Comparison of ENCODE assay signal across 1 cellular context in the genomic region with DNA sequence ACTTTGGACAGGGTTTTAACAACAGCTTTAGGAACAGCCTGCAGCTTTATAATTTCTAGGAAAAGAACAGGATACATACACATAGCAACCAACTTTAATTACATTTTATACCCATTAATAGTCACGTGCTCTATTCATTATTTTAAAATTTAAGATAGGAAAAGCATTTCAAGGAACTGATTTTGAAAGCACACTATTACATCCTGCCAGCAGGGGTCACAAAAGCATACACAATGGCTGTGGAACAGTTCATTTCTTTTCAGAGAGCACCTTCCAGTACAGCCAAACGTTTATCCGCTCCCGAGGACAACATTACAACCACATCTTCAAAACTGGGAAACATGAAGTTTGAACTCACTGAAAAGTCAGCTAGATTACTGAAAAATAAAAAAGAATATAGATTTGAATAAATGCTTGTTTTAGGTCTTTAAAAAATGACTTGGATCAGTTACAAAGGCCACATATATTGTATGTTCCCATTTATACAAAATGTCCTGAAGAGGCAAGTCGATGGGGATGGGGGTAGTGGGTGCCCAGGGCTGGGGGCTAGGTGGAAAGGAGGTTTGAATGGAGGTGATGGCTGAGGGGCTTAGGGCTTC.
A peak's percentile ranks its signal among the peaks of the same experiment; 100 is the strongest.
TF ChIP-seq lines count a peak whose summit lies in the region.

No MANE protein-coding gene starts in this region.

TF ChIP-seq in GM12878, 131 proteins besides CTCF, POLR2A, EP300 and RAD21 (continued from another document):
- TF ChIP-seq MAX (IDR thresholded peaks at IDR 0.05; ENCODE audit: low read depth, low read length), result no peak
- no peak for TF ChIP-seq MEF2A (IDR thresholded peaks at IDR 0.05; ENCODE audit: insufficient read depth, low read depth, low read length)
- TF ChIP-seq EZH2 (IDR thresholded peaks at IDR 0.05; ENCODE audit: borderline replicate concordance, control insufficient read depth, low read depth, low read length), result no peak
- TF ChIP-seq MYB (IDR thresholded peaks at IDR 0.05; ENCODE audit: borderline replicate concordance, low read depth, low read length), result no peak
- TF ChIP-seq PML (IDR thresholded peaks at IDR 0.05; ENCODE audit: low read length), result no peak
- no peak for TF ChIP-seq TCF3 (IDR thresholded peaks at IDR 0.05; ENCODE audit: borderline replicate concordance, insufficient read depth, low read depth, low read length)
- no peak for TF ChIP-seq JUNB (IDR thresholded peaks at IDR 0.05)
- TF ChIP-seq CHD1 (IDR thresholded peaks at IDR 0.05; ENCODE audit: low read depth, low read length), result no peak
- TF ChIP-seq SPI1 (IDR thresholded peaks at IDR 0.05; ENCODE audit: borderline replicate concordance, insufficient read depth, low read depth, low read length), result no peak
- TF ChIP-seq RAD51 (IDR thresholded peaks at IDR 0.05), result peak; percentile 63; the same call in 1 of the 2 replicates
- TF ChIP-seq, protein P1, sequence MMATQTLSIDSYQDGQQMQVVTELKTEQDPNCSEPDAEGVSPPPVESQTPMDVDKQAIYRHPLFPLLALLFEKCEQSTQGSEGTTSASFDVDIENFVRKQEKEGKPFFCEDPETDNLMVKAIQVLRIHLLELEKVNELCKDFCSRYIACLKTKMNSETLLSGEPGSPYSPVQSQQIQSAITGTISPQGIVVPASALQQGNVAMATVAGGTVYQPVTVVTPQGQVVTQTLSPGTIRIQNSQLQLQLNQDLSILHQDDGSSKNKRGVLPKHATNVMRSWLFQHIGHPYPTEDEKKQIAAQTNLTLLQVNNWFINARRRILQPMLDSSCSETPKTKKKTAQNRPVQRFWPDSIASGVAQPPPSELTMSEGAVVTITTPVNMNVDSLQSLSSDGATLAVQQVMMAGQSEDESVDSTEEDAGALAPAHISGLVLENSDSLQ (IDR thresholded peaks at IDR 0.05), result no peak
- no peak for TF ChIP-seq NRF1 (conservative IDR thresholded peaks at IDR 0.05; ENCODE audit: low read depth, low read length)
- no peak for TF ChIP-seq KAT2A (conservative IDR thresholded peaks at IDR 0.05; ENCODE audit: control insufficient read depth, low read depth, low read length)
- no peak for TF ChIP-seq MYC (IDR thresholded peaks at IDR 0.05; ENCODE audit: insufficient read depth, insufficient read length, insufficient replicate concordance, low read length, severe bottlenecking)
- no peak for TF ChIP-seq CBX5 (IDR thresholded peaks at IDR 0.05; ENCODE audit: low read depth)
- no peak for TF ChIP-seq ASH2L (IDR thresholded peaks at IDR 0.05; ENCODE audit: borderline replicate concordance, low read depth)
- TF ChIP-seq SIX5 (IDR thresholded peaks at IDR 0.05; ENCODE audit: low read depth, low read length, severe bottlenecking), result no peak
- 0 out of 4 replicates have a peak, but pooled peaks have one; percentile 21 to 26 for TF ChIP-seq BHLHE40 (IDR thresholded peaks at IDR 0.05; ENCODE audit: borderline replicate concordance in 1 of 2, low read depth in 2 of 2, low read length in 1 of 2)
- no peak for TF ChIP-seq MEF2B (IDR thresholded peaks at IDR 0.05; ENCODE audit: partially characterized antibody, poor library complexity, severe bottlenecking)
- peak; percentile 76 for TF ChIP-seq SMC3 (IDR thresholded peaks at IDR 0.05; ENCODE audit: borderline replicate concordance, low read length)
- no peak for TF ChIP-seq PAX5 (IDR thresholded peaks at IDR 0.05; ENCODE audit: borderline replicate concordance, low read depth, low read length)
- TF ChIP-seq MLLT1 (IDR thresholded peaks at IDR 0.05), result no peak
- TF ChIP-seq HSF1 (IDR thresholded peaks at IDR 0.05; ENCODE audit: low read depth, low read length), result no peak
- no peak for TF ChIP-seq RFX5 (IDR thresholded peaks at IDR 0.05; ENCODE audit: low read depth, low read length)
- 0 out of 2 replicates have a peak, but pooled peaks have one; percentile 28 for TF ChIP-seq YY1 (IDR thresholded peaks at IDR 0.05; ENCODE audit: low read depth, low read length)
- TF ChIP-seq SIN3A (IDR thresholded peaks at IDR 0.05; ENCODE audit: low read depth, low read length), result no peak
- TF ChIP-seq POU2F2 (IDR thresholded peaks at IDR 0.05; ENCODE audit: borderline replicate concordance, low read depth, low read length), result no peak
- TF ChIP-seq CREM (IDR thresholded peaks at IDR 0.05; ENCODE audit: low read depth), result no peak
- TF ChIP-seq, protein P2, sequence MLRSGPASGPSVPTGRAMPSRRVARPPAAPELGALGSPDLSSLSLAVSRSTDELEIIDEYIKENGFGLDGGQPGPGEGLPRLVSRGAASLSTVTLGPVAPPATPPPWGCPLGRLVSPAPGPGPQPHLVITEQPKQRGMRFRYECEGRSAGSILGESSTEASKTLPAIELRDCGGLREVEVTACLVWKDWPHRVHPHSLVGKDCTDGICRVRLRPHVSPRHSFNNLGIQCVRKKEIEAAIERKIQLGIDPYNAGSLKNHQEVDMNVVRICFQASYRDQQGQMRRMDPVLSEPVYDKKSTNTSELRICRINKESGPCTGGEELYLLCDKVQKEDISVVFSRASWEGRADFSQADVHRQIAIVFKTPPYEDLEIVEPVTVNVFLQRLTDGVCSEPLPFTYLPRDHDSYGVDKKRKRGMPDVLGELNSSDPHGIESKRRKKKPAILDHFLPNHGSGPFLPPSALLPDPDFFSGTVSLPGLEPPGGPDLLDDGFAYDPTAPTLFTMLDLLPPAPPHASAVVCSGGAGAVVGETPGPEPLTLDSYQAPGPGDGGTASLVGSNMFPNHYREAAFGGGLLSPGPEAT (IDR thresholded peaks at IDR 0.05; ENCODE audit: low read depth), result no peak
